ENCODE assay signal across 8 cellular contexts in the genomic region with DNA sequence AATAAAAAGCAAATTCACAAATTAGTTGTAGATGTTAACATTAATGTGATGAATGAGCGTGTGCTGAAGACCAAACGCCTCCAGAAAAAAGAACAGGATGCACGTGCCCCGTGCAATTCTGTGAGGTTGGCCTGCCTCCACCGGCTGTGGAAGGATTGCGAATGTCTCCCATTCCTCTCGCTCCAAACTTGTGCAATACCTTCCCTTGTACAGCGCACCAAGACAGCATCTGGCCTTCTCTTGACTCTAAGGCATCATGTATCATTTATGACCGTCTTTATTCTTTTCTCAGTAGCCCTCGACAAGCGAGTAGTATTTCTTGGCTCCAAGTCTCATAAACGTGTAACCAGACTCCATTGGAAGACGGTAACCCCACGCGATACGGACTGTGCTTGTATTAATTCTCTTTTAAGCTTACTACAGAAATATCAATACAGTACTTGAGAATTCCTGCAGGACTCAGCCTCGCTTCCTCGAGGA. TPM values are rescaled to one million over a fixed set of nuclear protein-coding genes. Genes with fewer than 3 reads are reported as not detected.
DNase-seq lines count a peak whose midpoint lies in the region; ATAC-seq and TF ChIP-seq lines count a peak whose summit lies in the region.

No MANE protein-coding gene starts in this region.

- no peaks in the 10 kb centered on the region for H3K9me3 ChIP-seq in left lung

- DNase-seq in activated CD4-positive, alpha-beta T cell treated with anti-CD3 and anti-CD28 coated beads for 36 hours = peak; percentile 55
- no peak for DNase-seq in activated CD4-positive, alpha-beta T cell treated with anti-CD3 and anti-CD28 coated beads for 4 hours
- DNase-seq in NCI-H69 (lab: John Stamatoyannopoulos, UW) (peak; percentile 69), MCF 10A (ENCODE audit: unreplicated experiment) (peak; percentile 79), left lung (peak in 1 of 2 donors; percentile 63), substantia nigra (lab: John Stamatoyannopoulos, UW) (peak in 12 of 49 donors; percentile 10 to 66 (median 34)), KG1 (lab: John Stamatoyannopoulos, UW) (no peak)

- TSS peak; percentile 77 for BruUV-seq in MCF 10A (replicated peaks; lab: Mats Ljungman, UMichigan)

- H3K4me3 ChIP-seq in left lung = peak overlapping the region; percentile 23 to 70

- peaks cover 23% of the 10 kb centered on the region for H3K4me1 Mint-ChIP-seq in activated CD4-positive, alpha-beta T cell treated with anti-CD3 and anti-CD28 coated beads for 36 hours
- peaks cover 28% of the 10 kb centered on the region for H3K4me1 Mint-ChIP-seq in MCF 10A (ENCODE audit: insufficient read depth, unreplicated experiment)

- H3K27ac ChIP-seq in left lung (peak overlapping the region; percentile 82 to 94), substantia nigra (ENCODE audit: low read depth, low read length, poor library complexity, severe bottlenecking) (peak overlapping the region; percentile 75)

- H3K27me3 ChIP-seq in left lung = no peaks in the 10 kb centered on the region

- ATAC-seq in activated CD4-positive, alpha-beta T cell treated with anti-CD3 and anti-CD28 coated beads for 36 hours = no peak
- ATAC-seq in left lung (peak; percentile 7), HG03196 (IDR thresholded peaks at IDR 0.05; ENCODE audit: unreplicated experiment) (no peak)

- CTCF ChIA-PET in activated CD4-positive, alpha-beta T cell treated with anti-CD3 and anti-CD28 coated beads for 36 hours (lab: Charles Lee) = interaction anchor here (0.6 to 2.2 kb wide), 24 partner anchors 9 to 523 kb away, joined by 3 to 15 read pairs (median 3); a partner anchor contains a TSS
- CTCF ChIA-PET in MCF 10A (lab: Yijun Ruan, JAX) = interaction anchor here (0.6 to 1.8 kb wide), 21 partner anchors 19 to 483 kb away, joined by 3 to 7 read pairs (median 3); a partner anchor contains a TSS

- peak overlapping the region; percentile 83 for H3K4me3 Mint-ChIP-seq in activated CD4-positive, alpha-beta T cell treated with anti-CD3 and anti-CD28 coated beads for 36 hours
- peak overlapping the region; percentile 97 for H3K4me3 Mint-ChIP-seq in MCF 10A (ENCODE audit: unreplicated experiment)

- TF ChIP-seq CTCF in MCF 10A (IDR thresholded peaks at IDR 0.05; ENCODE audit: unreplicated experiment) (no peak), left lung (IDR thresholded peaks at IDR 0.05) (no peak)

- H3K36me3 Mint-ChIP-seq in activated CD4-positive, alpha-beta T cell treated with anti-CD3 and anti-CD28 coated beads for 36 hours (ENCODE audit: low read depth) = peaks cover 2% of the 10 kb centered on the region
- peaks cover 17% of the 10 kb centered on the region for H3K36me3 Mint-ChIP-seq in MCF 10A (ENCODE audit: insufficient read depth, unreplicated experiment)

- H3K27ac Mint-ChIP-seq in activated CD4-positive, alpha-beta T cell treated with anti-CD3 and anti-CD28 coated beads for 36 hours = peak overlapping the region; percentile 96
- peak overlapping the region; percentile 99 for H3K27ac Mint-ChIP-seq in MCF 10A (ENCODE audit: low read depth, unreplicated experiment)

- H3K27me3 Mint-ChIP-seq in activated CD4-positive, alpha-beta T cell treated with anti-CD3 and anti-CD28 coated beads for 36 hours = no peaks in the 10 kb centered on the region
- H3K27me3 Mint-ChIP-seq in MCF 10A (ENCODE audit: insufficient read depth, unreplicated experiment) = no peaks in the 10 kb centered on the region

- H3K4me1 ChIP-seq in left lung = peaks cover 21 to 38% of the 10 kb centered on the region in 2 donors

- H3K9me3 Mint-ChIP-seq in activated CD4-positive, alpha-beta T cell treated with anti-CD3 and anti-CD28 coated beads for 36 hours (ENCODE audit: low read depth) = no peaks in the 10 kb centered on the region
- H3K9me3 Mint-ChIP-seq in MCF 10A (ENCODE audit: unreplicated experiment) = no peaks in the 10 kb centered on the region

- H3K36me3 ChIP-seq in left lung = peaks cover 0 to 13% of the 10 kb centered on the region in 2 donors

- intact Hi-C loops in activated CD4-positive, alpha-beta T cell treated with anti-CD3 and anti-CD28 coated beads for 36 hours (cut with DNase I, micrococcal nuclease) = loop anchor here (5.0 to 10.0 kb wide), 4 partner anchors 279 to 939 kb away; a partner anchor contains a TSS
- intact Hi-C loops in MCF 10A (cut with micrococcal nuclease) (loop anchor here (2.0 to 10.0 kb wide), 3 partner anchors 54 to 489 kb away; a partner anchor contains a TSS), left lung (cut with DNase I) (no loop called here)

- POLR2A ChIA-PET in activated CD4-positive, alpha-beta T cell treated with anti-CD3 and anti-CD28 coated beads for 36 hours (lab: Charles Lee) = interaction anchor here (0.7 kb wide), 2 partner anchors 61 to 87 kb away, joined by 3 read pairs; no protein-coding TSS in a partner anchor
- POLR2A ChIA-PET in MCF 10A (lab: Yijun Ruan, JAX) = interaction anchor here (0.5 to 3.9 kb wide), 18 partner anchors 12 to 523 kb away, joined by 3 to 63 read pairs (median 5); a partner anchor contains a TSS

RNA-seq across cellular contexts. Expression of a gene that starts 1.5 kb away (rescaled TPM):
- total RNA-seq in activated CD4-positive, alpha-beta T cell treated with anti-CD3 and anti-CD28 coated beads for 36 hours = 10 to 100 TPM; 23.3 to 27.7 TPM
- total RNA-seq in MCF 10A (2022) (32.1 and 41.9 TPM in 2 replicates), left lung (10 to 100 TPM; 40.6 to 44.6 TPM)

RNA-seq across cellular contexts. Expression of a gene that starts 14.7 kb away (rescaled TPM):
- total RNA-seq in activated CD4-positive, alpha-beta T cell treated with anti-CD3 and anti-CD28 coated beads for 36 hours = 1 to 10 TPM; 6.5 to 8.7 TPM
- total RNA-seq in MCF 10A (2022) (1.6 and 1.8 TPM in 2 replicates), left lung (1 to 10 TPM; 3.4 to 4.0 TPM)

RNA-seq across cellular contexts. Expression of a gene that starts 47.2 kb away (rescaled TPM):
- total RNA-seq in activated CD4-positive, alpha-beta T cell treated with anti-CD3 and anti-CD28 coated beads for 36 hours = 10 to 100 TPM; 76.5 to 80.9 TPM
- total RNA-seq in MCF 10A (2022) (not detected in 2 replicates), left lung (1 to 10 TPM in 1 of 2 donors, under 1 TPM in 1; 0.99 to 2.4 TPM)

RNA-seq across cellular contexts. Expression of a gene that starts 54.3 kb away (rescaled TPM):
- over 10,000 TPM in 1 of 2 experiments, 100 to 1,000 TPM in 1; 894 to 11,462 TPM for total RNA-seq in activated CD4-positive, alpha-beta T cell treated with anti-CD3 and anti-CD28 coated beads for 36 hours
- total RNA-seq in MCF 10A (2022) (13,245 and 17,503 TPM in 2 replicates), left lung (over 10,000 TPM; 27,227 to 27,465 TPM)

RNA-seq across cellular contexts. Expression of a gene that starts 54.5 kb away (rescaled TPM):
- 10 to 100 TPM in 1 of 2 experiments, 1 to 10 TPM in 1; 7.9 to 10.4 TPM for total RNA-seq in activated CD4-positive, alpha-beta T cell treated with anti-CD3 and anti-CD28 coated beads for 36 hours
- total RNA-seq in MCF 10A (2022) (10.6 and 12.5 TPM in 2 replicates), left lung (10 to 100 TPM; 24.7 to 25.6 TPM)

Comparison
In these comparisons a context has a peak if more than half of its experiments do, and no peak if none do; other contexts are left out.
1. DNase-seq: peak in activated CD4-positive, alpha-beta T cell treated with anti-CD3 and anti-CD28 coated beads for 36 hours (single experiment), NCI-H69 (single experiment) and MCF 10A (single experiment); none in activated CD4-positive, alpha-beta T cell treated with anti-CD3 and anti-CD28 coated beads for 4 hours (0 of 2) and KG1 (single experiment).
2. RNA of a gene that starts 47.2 kb away (total RNA-seq): 76.5 to 80.9 TPM in activated CD4-positive, alpha-beta T cell treated with anti-CD3 and anti-CD28 coated beads for 36 hours; 0.99 to 2.4 TPM in left lung and not detected in MCF 10A; every median in the first group is over 10 times any median in the second.
3. intact Hi-C loops: an anchor here in activated CD4-positive, alpha-beta T cell treated with anti-CD3 and anti-CD28 coated beads for 36 hours (5.0 to 10.0 kb wide) and MCF 10A (2.0 to 10.0 kb wide); none called in left lung.